In genomic region chr7:24835643-24836042, GRCh38 we compare ENCODE assay signal across 14 cellular contexts.
DNase-seq lines count a peak whose midpoint lies in the region; ATAC-seq and TF ChIP-seq lines count a peak whose summit lies in the region.
"Had no signal": no experiment of that assay in that cellular context is flagged by ENCODE, and none has a peak within 500 bp of the region (broad histone marks: within the 10 kb centered on the region; RNA-seq: fewer than 3 reads in every experiment).

No MANE protein-coding gene starts in this region.

- no peak for DNase-seq in central memory CD8-positive, alpha-beta T cell (ENCODE audit: low spot score in 2 of 2)
- no peak for DNase-seq in substantia nigra (lab: John Stamatoyannopoulos, UW)
- DNase-seq in activated CD4-positive, CD25-positive, alpha-beta regulatory T cell (lab: John Stamatoyannopoulos, UW), result no peak
- no peak for DNase-seq in lower lobe of right lung
- DNase-seq: Caco-2, caudate nucleus, hypothalamus, NCI-H2081 had no signal

- H3K27ac ChIP-seq in substantia nigra (ENCODE audit: low read depth, low read length, poor library complexity, severe bottlenecking), result no peak overlapping the region
- no peak overlapping the region for H3K27ac ChIP-seq in lower lobe of right lung
- H3K27ac ChIP-seq: epithelial cell of prostate, SJSA1 had no signal

- peaks cover 5% of the 10 kb centered on the region for H3K4me1 ChIP-seq in lower lobe of right lung

- no peaks in the 10 kb centered on the region for H3K9me3 Mint-ChIP-seq in central memory CD8-positive, alpha-beta T cell

- H3K36me3 ChIP-seq in lower lobe of right lung, result peaks cover 6% of the 10 kb centered on the region

- TF ChIP-seq CTCF in lower lobe of right lung (IDR thresholded peaks at IDR 0.05), result no peak

- H3K27ac Mint-ChIP-seq in central memory CD8-positive, alpha-beta T cell (ENCODE audit: low read depth), result no peak overlapping the region

- intact Hi-C loops in lower lobe of right lung (cut with DNase I), result no loop called here

- no peaks in the 10 kb centered on the region for H3K9me3 ChIP-seq in lower lobe of right lung
- H3K9me3 ChIP-seq: Caco-2, SJSA1 had no signal

- H3K4me3 ChIP-seq in lower lobe of right lung, result no peak overlapping the region
- H3K4me3 ChIP-seq: SJSA1 had no signal

- ATAC-seq in GM18508 (IDR thresholded peaks at IDR 0.05; ENCODE audit: insufficient read depth, unreplicated experiment), result peak; percentile 3
- peak; percentile 16 for ATAC-seq in GM21381 (IDR thresholded peaks at IDR 0.05; ENCODE audit: unreplicated experiment)
- ATAC-seq in HG03175 (IDR thresholded peaks at IDR 0.05; ENCODE audit: unreplicated experiment), result peak; percentile 19
- ATAC-seq in central memory CD8-positive, alpha-beta T cell (replicated peaks; ENCODE audit: extremely low read depth, poor library complexity, severe bottlenecking), result peak; percentile 11
- no peak for ATAC-seq in HG02981 (IDR thresholded peaks at IDR 0.05; ENCODE audit: unreplicated experiment)
- no peak for ATAC-seq in lower lobe of right lung

- H3K4me1 Mint-ChIP-seq in central memory CD8-positive, alpha-beta T cell, result peaks cover 22% of the 10 kb centered on the region

- peaks cover 20% of the 10 kb centered on the region for H3K36me3 Mint-ChIP-seq in central memory CD8-positive, alpha-beta T cell (ENCODE audit: insufficient read depth)

- H3K27me3 Mint-ChIP-seq in central memory CD8-positive, alpha-beta T cell, result no peaks in the 10 kb centered on the region

- H3K4me3 Mint-ChIP-seq in central memory CD8-positive, alpha-beta T cell, result no peak overlapping the region

- H3K27me3 ChIP-seq in lower lobe of right lung (ENCODE audit: low read depth), result no peaks in the 10 kb centered on the region
- H3K27me3 ChIP-seq: SJSA1 had no signal

Comparison
In these comparisons a context has a peak if more than half of its experiments do, and no peak if none do; other contexts are left out.
1. ATAC-seq: peak in GM18508 (single experiment), GM21381 (single experiment), HG03175 (single experiment) and central memory CD8-positive, alpha-beta T cell (single experiment); none in HG02981 (single experiment) and lower lobe of right lung (0 of 2).